In genomic region chr3:33437556-33438283, GRCh38 we compare ENCODE assay signal across 8 cellular contexts. TPM values are rescaled to one million over a fixed set of nuclear protein-coding genes. Genes with fewer than 3 reads are reported as not detected.
A peak's percentile ranks its signal among the peaks of the same experiment; 100 is the strongest.
DNase-seq lines count a peak whose midpoint lies in the region; ATAC-seq and TF ChIP-seq lines count a peak whose summit lies in the region.

No MANE protein-coding gene starts in this region.

- no peak overlapping the region for H2AK5ac ChIP-seq in mesendoderm (ENCODE audit: low read length)

- no peak overlapping the region for H3K4me2 ChIP-seq in mesendoderm (ENCODE audit: low read length)

- H4K5ac ChIP-seq in mesendoderm (ENCODE audit: low read length), result no peak overlapping the region

- peak overlapping the region; percentile 90 for H3K27ac Mint-ChIP-seq in MCF 10A (ENCODE audit: low read depth, unreplicated experiment)

- BruUV-seq in MCF 10A (replicated peaks; lab: Mats Ljungman, UMichigan), result no TSS peak

- H4K8ac ChIP-seq in mesendoderm (ENCODE audit: low read depth, low read length), result no peak overlapping the region

- H3K36me3 ChIP-seq in BJ (ENCODE audit: control insufficient read depth, insufficient read depth, low read length) (no peaks in the 10 kb centered on the region), mesendoderm (ENCODE audit: control insufficient read depth, insufficient read depth, low read length) (no peaks in the 10 kb centered on the region)

- H2BK15ac ChIP-seq in mesendoderm (replicated peaks; ENCODE audit: low read depth), result no peak overlapping the region

- no peak overlapping the region for H3K4ac ChIP-seq in mesendoderm (ENCODE audit: low read depth, low read length)

- H3K4me3 Mint-ChIP-seq in MCF 10A (ENCODE audit: unreplicated experiment), result peak overlapping the region; percentile 99

- H2BK120ac ChIP-seq in mesendoderm (ENCODE audit: low read depth, low read length), result no peak overlapping the region

- peaks cover 5% of the 10 kb centered on the region for H3K79me1 ChIP-seq in mesendoderm (ENCODE audit: low read length)

- in situ Hi-C loops in KBM-7 (cut with MboI; ENCODE audit: low pct_unique_long_range_greater_than_20kb, low sequenced_read_pairs), result no loop called here

- H3K79me2 ChIP-seq in mesendoderm (ENCODE audit: control insufficient read depth, insufficient read depth, low read length), result peaks cover 46% of the 10 kb centered on the region

- H3K4me3 ChIP-seq in BJ (ENCODE audit: low read depth, low read length) (peak overlapping the region; percentile 95), mesendoderm (ENCODE audit: low read length) (no peak overlapping the region)

- DNase-seq in BJ (ENCODE audit: low read depth) (no peak), KBM-7 (peak; percentile 37), MCF 10A (ENCODE audit: unreplicated experiment) (peak; percentile 54), mesendoderm (peak; percentile 73), pons (ENCODE audit: low spot score) (no peak), DMS79 (lab: John Stamatoyannopoulos, UW) (no peak), NCI-H146 (lab: John Stamatoyannopoulos, UW) (no peak)

- H3K4me1 ChIP-seq in mesendoderm (ENCODE audit: control insufficient read depth, low read depth, low read length), result peaks cover 3% of the 10 kb centered on the region

- no peaks in the 10 kb centered on the region for H3K9me3 Mint-ChIP-seq in MCF 10A (ENCODE audit: unreplicated experiment)

- no peak for ATAC-seq in HG03439 (IDR thresholded peaks at IDR 0.05; ENCODE audit: unreplicated experiment)

- no peak overlapping the region for H3K23ac ChIP-seq in mesendoderm (ENCODE audit: low read length)

- TF ChIP-seq CTCF in BJ (IDR thresholded peaks at IDR 0.05; ENCODE audit: insufficient read depth, low read depth, low read length) (no peak), MCF 10A (IDR thresholded peaks at IDR 0.05; ENCODE audit: unreplicated experiment) (no peak)

- H3K56ac ChIP-seq in mesendoderm (ENCODE audit: low read length), result peak overlapping the region; percentile 73

- no CpG with 5 or more reads among the region's 3 CpGs for WGBS in mesendoderm (ENCODE audit: extremely low coverage, insufficient coverage, low lambda C conversion rate)

- no peaks in the 10 kb centered on the region for H3K36me3 Mint-ChIP-seq in MCF 10A (ENCODE audit: insufficient read depth, unreplicated experiment)

- peak overlapping the region; percentile 98 for H3K9ac ChIP-seq in mesendoderm (ENCODE audit: low read length)

- CTCF ChIA-PET in BJ (lab: Yijun Ruan, JAX) (interaction anchor here (1.4 kb wide), 1 partner anchor 14 kb away, joined by 3 read pairs; no protein-coding TSS in a partner anchor), MCF 10A (lab: Yijun Ruan, JAX) (interaction anchor here (0.6 to 2.9 kb wide), 6 partner anchors 10 to 347 kb away, joined by 3 to 12 read pairs (median 3); no protein-coding TSS in a partner anchor)

- H3K27ac ChIP-seq in mesendoderm (ENCODE audit: low read depth, low read length), result no peak overlapping the region

- no peaks in the 10 kb centered on the region for H3K27me3 ChIP-seq in BJ (ENCODE audit: control insufficient read depth, insufficient read depth, low read length)
- H3K27me3 ChIP-seq in mesendoderm (ENCODE audit: insufficient read depth, low read length, poor library complexity), result no peaks in the 10 kb centered on the region

- no peak overlapping the region for H2BK5ac ChIP-seq in mesendoderm (ENCODE audit: low read length)

- H3K18ac ChIP-seq in mesendoderm (ENCODE audit: low read length), result no peak overlapping the region

- intact Hi-C loops in MCF 10A (cut with micrococcal nuclease), result loop anchor here (5.0 to 10.0 kb wide), 3 partner anchors 45 to 347 kb away; no protein-coding TSS in a partner anchor

- H3K4me1 Mint-ChIP-seq in MCF 10A (ENCODE audit: insufficient read depth, unreplicated experiment), result peaks cover 14% of the 10 kb centered on the region

- no peaks in the 10 kb centered on the region for H3K27me3 Mint-ChIP-seq in MCF 10A (ENCODE audit: insufficient read depth, unreplicated experiment)

- POLR2A ChIA-PET in BJ (lab: Charles Lee) (interaction anchor here (0.6 to 0.7 kb wide), 2 partner anchors 29 to 252 kb away, joined by 3 to 6 read pairs; no protein-coding TSS in a partner anchor), MCF 10A (lab: Yijun Ruan, JAX) (interaction anchor here (0.5 to 7.0 kb wide), 16 partner anchors 9 to 361 kb away, joined by 3 to 135 read pairs (median 4); partner anchors contain the start of gene PDCD6IP)

RNA-seq across cellular contexts. Expression of gene UBP1, which starts 2.5 kb away (rescaled TPM):
- polyA plus RNA-seq in BJ (2011; rRNA removed), result 58.3 and 62.7 TPM in 2 replicates
- polyA minus RNA-seq in BJ (2011; rRNA and poly(A)+ RNA removed), result 34.2 and 35.8 TPM in 2 replicates
- 55.6 and 72.6 TPM in 2 replicates for total RNA-seq in MCF 10A (2022)
- polyA plus RNA-seq in mesendoderm (2013, experiment 1 of 2), result 63.1 TPM
- polyA plus RNA-seq in mesendoderm (2013, experiment 2 of 2), result 69.1 TPM

Comparison
In these comparisons a context has a peak if more than half of its experiments do, and no peak if none do; other contexts are left out.
1. DNase-seq: peak in KBM-7 (single experiment), MCF 10A (single experiment) and mesendoderm (single experiment); none in BJ (single experiment), pons (single experiment), DMS79 (single experiment) and NCI-H146 (single experiment).